21 cellular contexts compared by ENCODE assay signal in genomic region chr17:41490620-41491019, GRCh38. TPM values are rescaled to one million over a fixed set of nuclear protein-coding genes. Genes with fewer than 3 reads are reported as not detected.
"Had no signal": no experiment of that assay in that cellular context is flagged by ENCODE, and none has a peak within 500 bp of the region (broad histone marks: within the 10 kb centered on the region; RNA-seq: fewer than 3 reads in every experiment).

No MANE protein-coding gene starts in this region.

- H3K27me3 Mint-ChIP-seq: central memory CD8-positive, alpha-beta T cell had no signal

- H3K4me3 Mint-ChIP-seq: central memory CD8-positive, alpha-beta T cell; effector memory CD8-positive, alpha-beta T cell; naive thymus-derived CD8-positive, alpha-beta T cell had no signal

- DNase-seq: activated CD4-positive, alpha-beta T cell treated with anti-CD3 and anti-CD28 coated beads, Interleukin-2, amount 50 U/mL, for 1 hour; activated effector memory CD4-positive, alpha-beta T cell treated with Interleukin-2 at 50 U/mL for 16 hours; activated T-cell treated with anti-CD3 and anti-CD28 coated beads, Interleukin-2, amount 50 U/mL, for 1 hour; amniotic stem cell; body of pancreas; cortex of kidney; effector memory CD8-positive, alpha-beta T cell; naive thymus-derived CD8-positive, alpha-beta T cell; nucleus accumbens; stimulated activated CD4-positive, alpha-beta T cell treated with anti-CD3 and anti-CD28 coated beads, Interleukin-4, amount 100 ng/mL, for 4 hours; stomach had no signal

- ATAC-seq: activated naive CD4-positive, alpha-beta T cell treated with anti-CD3 and anti-CD28 coated beads, Interleukin-2, amount 50 U/mL, for 72 hours; body of pancreas; effector memory CD8-positive, alpha-beta T cell; naive thymus-derived CD8-positive, alpha-beta T cell had no signal

- H3K36me3 Mint-ChIP-seq: activated naive CD4-positive, alpha-beta T cell treated with anti-CD3 and anti-CD28 coated beads, Interleukin-2, amount 50 U/mL, for 72 hours; naive thymus-derived CD8-positive, alpha-beta T cell had no signal

- H3K4me1 ChIP-seq: body of pancreas, right atrium auricular region had no signal

- H3K9me3 ChIP-seq: body of pancreas, right atrium auricular region, stomach, thoracic aorta had no signal

- H3K36me3 ChIP-seq: right atrium auricular region, stomach, thoracic aorta had no signal

- H3K9me3 Mint-ChIP-seq: activated naive CD4-positive, alpha-beta T cell treated with anti-CD3 and anti-CD28 coated beads, Interleukin-2, amount 50 U/mL, for 72 hours; central memory CD8-positive, alpha-beta T cell; effector memory CD8-positive, alpha-beta T cell; naive thymus-derived CD8-positive, alpha-beta T cell had no signal

- H3K4me3 ChIP-seq: body of pancreas, hepatocyte, right atrium auricular region, skin epidermis, stomach, thoracic aorta had no signal

- H3K27ac ChIP-seq: body of pancreas, hepatocyte, right atrium auricular region, skin epidermis, stomach, thoracic aorta had no signal

- H3K27me3 ChIP-seq: body of pancreas, hepatocyte, right atrium auricular region had no signal

RNA-seq across cellular contexts. Expression of gene KRT36, which starts 0.9 kb away (rescaled TPM):
- total RNA-seq: activated naive CD4-positive, alpha-beta T cell treated with anti-CD3 and anti-CD28 coated beads, Interleukin-2, amount 50 U/mL, for 72 hours; body of pancreas; epithelial cell of proximal tubule; hepatocyte; kidney epithelial cell; naive thymus-derived CD8-positive, alpha-beta T cell; posterior vena cava; right atrium auricular region; stomach; thoracic aorta; urinary bladder had no signal
- polyA plus RNA-seq: hepatocyte; naive thymus-derived CD8-positive, alpha-beta T cell; stomach; urinary bladder had no signal

RNA-seq across cellular contexts. Expression of gene KRT35, which starts 9.7 kb away (rescaled TPM):
- total RNA-seq: activated naive CD4-positive, alpha-beta T cell treated with anti-CD3 and anti-CD28 coated beads, Interleukin-2, amount 50 U/mL, for 72 hours; body of pancreas; epithelial cell of proximal tubule; hepatocyte; kidney epithelial cell; naive thymus-derived CD8-positive, alpha-beta T cell; posterior vena cava; right atrium auricular region; stomach; thoracic aorta; urinary bladder had no signal
- polyA plus RNA-seq: hepatocyte; naive thymus-derived CD8-positive, alpha-beta T cell; stomach; urinary bladder had no signal

RNA-seq across cellular contexts. Expression of gene KRT13, which starts 14.8 kb away (rescaled TPM):
- total RNA-seq: activated naive CD4-positive, alpha-beta T cell treated with anti-CD3 and anti-CD28 coated beads, Interleukin-2, amount 50 U/mL, for 72 hours; body of pancreas; kidney epithelial cell; naive thymus-derived CD8-positive, alpha-beta T cell; posterior vena cava; right atrium auricular region had no signal
- polyA plus RNA-seq: naive thymus-derived CD8-positive, alpha-beta T cell had no signal

RNA-seq across cellular contexts. Expression of gene KRT32, which starts 23.4 kb away (rescaled TPM):
- total RNA-seq: activated naive CD4-positive, alpha-beta T cell treated with anti-CD3 and anti-CD28 coated beads, Interleukin-2, amount 50 U/mL, for 72 hours; body of pancreas; epithelial cell of proximal tubule; hepatocyte; kidney epithelial cell; naive thymus-derived CD8-positive, alpha-beta T cell; right atrium auricular region; stomach; thoracic aorta; urinary bladder had no signal
- polyA plus RNA-seq: hepatocyte; naive thymus-derived CD8-positive, alpha-beta T cell; urinary bladder had no signal

RNA-seq across cellular contexts. Expression of gene KRT15, which starts 28.1 kb away (rescaled TPM):
- total RNA-seq: activated naive CD4-positive, alpha-beta T cell treated with anti-CD3 and anti-CD28 coated beads, Interleukin-2, amount 50 U/mL, for 72 hours; naive thymus-derived CD8-positive, alpha-beta T cell; posterior vena cava had no signal
- polyA plus RNA-seq: naive thymus-derived CD8-positive, alpha-beta T cell had no signal
